ENCODE assay signal across 21 cellular contexts in the genomic region with DNA sequence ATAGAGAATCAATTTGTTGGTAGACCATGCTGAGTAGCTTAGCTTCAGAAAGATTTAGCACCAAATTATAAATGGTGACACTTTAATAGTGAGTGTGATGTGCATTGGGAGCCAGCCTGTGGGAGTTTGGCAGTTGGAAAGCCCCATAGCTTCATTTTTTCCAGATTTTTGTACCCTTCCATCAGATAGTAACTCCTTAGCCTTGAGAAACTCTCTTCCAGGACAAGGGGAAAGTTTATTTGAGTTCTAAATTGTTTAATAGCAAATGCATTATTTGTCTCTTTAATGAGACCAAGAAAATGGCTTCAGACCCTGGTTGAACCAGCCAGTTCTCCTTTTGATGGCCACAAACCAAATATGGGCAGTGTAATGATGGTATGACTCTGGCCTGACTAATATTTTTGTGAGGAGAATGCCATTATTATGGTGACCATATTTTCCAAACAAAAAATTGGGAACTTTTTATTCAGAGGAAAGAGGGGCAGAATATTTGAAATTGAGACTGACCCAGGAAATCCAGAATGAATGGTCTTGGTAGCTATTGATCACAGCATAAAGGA. TPM values are rescaled to one million over a fixed set of nuclear protein-coding genes. Genes with fewer than 3 reads are reported as not detected.
DNase-seq lines count a peak whose midpoint lies in the region; ATAC-seq, FAIRE-seq and TF ChIP-seq lines count a peak whose summit lies in the region.
"Had no signal": no experiment of that assay in that cellular context is flagged by ENCODE, and none has a peak within 500 bp of the region (broad histone marks: within the 10 kb centered on the region; RNA-seq: fewer than 3 reads in every experiment).

No MANE protein-coding gene starts in this region.

- CTCF ChIA-PET in A549 (lab: Yijun Ruan, JAX) = interaction anchor here (1.0 to 2.6 kb wide), 5 partner anchors 32 to 277 kb away, joined by 3 to 11 read pairs (median 3); no protein-coding TSS in a partner anchor

- H3K27ac ChIP-seq in A549 = peak overlapping the region; percentile 91
- peak overlapping the region; percentile 74 for H3K27ac ChIP-seq in colonic mucosa
- H3K27ac ChIP-seq: 22Rv1, HL-60 had no signal

- H3K9me3 Mint-ChIP-seq in nephron = no peaks in the 10 kb centered on the region
- H3K9me3 Mint-ChIP-seq in stimulated activated memory B cell treated with anti-CD40 and anti-IgM and Interleukin-4, amounts not matched to agents 10 μg/mL and 1 μg/mL and 100 μg/mL, for 72 hours = no peaks in the 10 kb centered on the region
- H3K9me3 Mint-ChIP-seq in T-helper 2 cell treated with Interferon-gamma antibody and Interleukin-4, amounts not matched to agents 5 μg/mL and 100 μg/mL, for 36 hours = no peaks in the 10 kb centered on the region
- H3K9me3 Mint-ChIP-seq: CD4-positive, alpha-beta T cell had no signal

- TF ChIP-seq EP300 in A549 (IDR thresholded peaks at IDR 0.05) = no peak

- TF ChIP-seq RAD21 in A549 (conservative IDR thresholded peaks at IDR 0.05 in 1 of 2, IDR thresholded peaks at IDR 0.05 in 1 of 2) = no peak

- H3K4me2 ChIP-seq in A549 = peak overlapping the region; percentile 69

- TF ChIP-seq POLR2A in A549 (IDR thresholded peaks at IDR 0.05; ENCODE audit: low read length) = no peak

- POLR2A ChIA-PET in A549 (lab: Yijun Ruan, JAX) = no interaction called here

- ATAC-seq in A549 = no peak
- no peak for ATAC-seq in stimulated activated memory B cell treated with anti-CD40 and anti-IgM and Interleukin-4, amounts not matched to agents 10 μg/mL and 1 μg/mL and 100 μg/mL, for 72 hours
- ATAC-seq: K562 had no signal

- no peaks in the 10 kb centered on the region for H3K9me3 ChIP-seq in A549
- H3K9me3 ChIP-seq in colonic mucosa = no peaks in the 10 kb centered on the region

- no peak overlapping the region for H3K4me3 Mint-ChIP-seq in nephron
- no peak overlapping the region for H3K4me3 Mint-ChIP-seq in stimulated activated memory B cell treated with anti-CD40 and anti-IgM and Interleukin-4, amounts not matched to agents 10 μg/mL and 1 μg/mL and 100 μg/mL, for 72 hours
- no peak overlapping the region for H3K4me3 Mint-ChIP-seq in T-helper 2 cell treated with Interferon-gamma antibody and Interleukin-4, amounts not matched to agents 5 μg/mL and 100 μg/mL, for 36 hours
- H3K4me3 Mint-ChIP-seq: CD4-positive, alpha-beta T cell had no signal

- DNase-seq in A549 (ENCODE audit: low read depth in 1 of 2, low spot score in 1 of 2) (no peak), LHCN-M2 (ENCODE audit: low read depth) (peak; percentile 66), colonic mucosa (no peak), NCI-H2029 (lab: John Stamatoyannopoulos, UW) (no peak)
- DNase-seq in activated CD4-positive, alpha-beta T cell treated with anti-CD3 and anti-CD28 coated beads, Interleukin-2, amount 50 U/mL, for 48 hours = no peak
- no peak for DNase-seq in T-helper 2 cell treated with Interferon-gamma antibody and Interleukin-4, amounts not matched to agents 5 μg/mL and 100 μg/mL, for 36 hours (ENCODE audit: low spot score)
- DNase-seq: CD4-positive, alpha-beta T cell; DMS79; GDM1; GOT3; NCI-H1092 treated with DMSO at 0.1 percent for 48 hours; NCI-H1930; NCI-H2171 treated with DMSO at 0.1 percent for 48 hours; NCI-H510A had no signal

- H3K4me1 Mint-ChIP-seq in nephron = peaks cover 37% of the 10 kb centered on the region
- no peaks in the 10 kb centered on the region for H3K4me1 Mint-ChIP-seq in stimulated activated memory B cell treated with anti-CD40 and anti-IgM and Interleukin-4, amounts not matched to agents 10 μg/mL and 1 μg/mL and 100 μg/mL, for 72 hours
- H3K4me1 Mint-ChIP-seq in T-helper 2 cell treated with Interferon-gamma antibody and Interleukin-4, amounts not matched to agents 5 μg/mL and 100 μg/mL, for 36 hours (ENCODE audit: low read depth) = no peaks in the 10 kb centered on the region

- peaks cover 75% of the 10 kb centered on the region for H3K4me1 ChIP-seq in A549
- H3K4me1 ChIP-seq in colonic mucosa = peaks cover 9% of the 10 kb centered on the region

- H3K36me3 ChIP-seq in colonic mucosa = no peaks in the 10 kb centered on the region

- peaks cover 3% of the 10 kb centered on the region for H3K27me3 Mint-ChIP-seq in nephron (ENCODE audit: low read depth)
- H3K27me3 Mint-ChIP-seq in stimulated activated memory B cell treated with anti-CD40 and anti-IgM and Interleukin-4, amounts not matched to agents 10 μg/mL and 1 μg/mL and 100 μg/mL, for 72 hours = no peaks in the 10 kb centered on the region
- H3K27me3 Mint-ChIP-seq in T-helper 2 cell treated with Interferon-gamma antibody and Interleukin-4, amounts not matched to agents 5 μg/mL and 100 μg/mL, for 36 hours (ENCODE audit: low read depth) = no peaks in the 10 kb centered on the region

- H3K36me3 Mint-ChIP-seq in nephron (ENCODE audit: low read depth) = no peaks in the 10 kb centered on the region
- no peaks in the 10 kb centered on the region for H3K36me3 Mint-ChIP-seq in stimulated activated memory B cell treated with anti-CD40 and anti-IgM and Interleukin-4, amounts not matched to agents 10 μg/mL and 1 μg/mL and 100 μg/mL, for 72 hours
- no peaks in the 10 kb centered on the region for H3K36me3 Mint-ChIP-seq in T-helper 2 cell treated with Interferon-gamma antibody and Interleukin-4, amounts not matched to agents 5 μg/mL and 100 μg/mL, for 36 hours (ENCODE audit: low read depth)

- peak overlapping the region in 2 of 3 experiments; percentile 12 to 66 for H3K27ac Mint-ChIP-seq in nephron
- H3K27ac Mint-ChIP-seq in stimulated activated memory B cell treated with anti-CD40 and anti-IgM and Interleukin-4, amounts not matched to agents 10 μg/mL and 1 μg/mL and 100 μg/mL, for 72 hours = no peak overlapping the region
- H3K27ac Mint-ChIP-seq in T-helper 2 cell treated with Interferon-gamma antibody and Interleukin-4, amounts not matched to agents 5 μg/mL and 100 μg/mL, for 36 hours = no peak overlapping the region
- H3K27ac Mint-ChIP-seq: CD4-positive, alpha-beta T cell had no signal

- H3K9ac ChIP-seq in colonic mucosa (ENCODE audit: low read depth in 2 of 2, low read length in 2 of 2) = peak overlapping the region in 1 of 2 donors; percentile 44

- H3K4me3 ChIP-seq in A549 (no peak overlapping the region), colonic mucosa (no peak overlapping the region)
- H3K4me3 ChIP-seq: K562 had no signal

- H3K27me3 ChIP-seq in colonic mucosa = no peaks in the 10 kb centered on the region

- TF ChIP-seq CTCF in A549 (IDR thresholded peaks at IDR 0.05) (no peak), colonic mucosa (IDR thresholded peaks at IDR 0.05) (no peak), nephron (IDR thresholded peaks at IDR 0.05; ENCODE audit: unreplicated experiment in 3 of 3) (no peak)

- no peak for FAIRE-seq in A549 (lab: Jason Lieb, UNC)
- FAIRE-seq: GM12892, GM19239, K562 had no signal

- intact Hi-C loops in colonic mucosa (cut with DNase I) = no loop called here

TF ChIP-seq in A549, 52 proteins besides CTCF, POLR2A, EP300 and RAD21:
- no peak for TF ChIP-seq MAFK (IDR thresholded peaks at IDR 0.05; ENCODE audit: partially characterized antibody)

RNA-seq across cellular contexts. Expression of a gene that starts 49.8 kb away (rescaled TPM):
- polyA plus RNA-seq in A549 (2011; rRNA removed) (18.2 and 20.7 TPM in 2 replicates), A549 (2017; fragmentation: RNase III; extraction: RNeasy Plus Mini Kit Qiagen cat#74134 plus additional on column Dnase treatment) (10.7 to 12.8 TPM (median 10.9 TPM) in 3 replicates)
- 4.4 and 5.1 TPM in 2 replicates for polyA plus RNA-seq in A549 (2012; cell fraction: cytosol; rRNA removed)
- polyA plus RNA-seq in A549 (2012; cell fraction: nucleus; rRNA removed) = 4.2 and 7.4 TPM in 2 replicates
- 44.9 TPM in 2 replicates for polyA minus RNA-seq in A549 (2011; rRNA and poly(A)+ RNA removed)
- total RNA-seq in LHCN-M2 (2014; rRNA removed) (5.4 and 6.7 TPM in 2 replicates), colonic mucosa (10 to 100 TPM; 42.4 to 45.5 TPM)
- 4.6 TPM for polyA plus RNA-seq in LHCN-M2 (2012)

Comparison
In these comparisons a context has a peak if more than half of its experiments do, and no peak if none do; other contexts are left out.
1. H3K27ac Mint-ChIP-seq: peak in nephron (2 of 3); none in stimulated activated memory B cell treated with anti-CD40 and anti-IgM and Interleukin-4, amounts not matched to agents 10 μg/mL and 1 μg/mL and 100 μg/mL, for 72 hours (single experiment) and T-helper 2 cell treated with Interferon-gamma antibody and Interleukin-4, amounts not matched to agents 5 μg/mL and 100 μg/mL, for 36 hours (single experiment).